33 cellular contexts compared by ENCODE assay signal in genomic region chr20:51668515-51668914, GRCh38.
"Had no signal": no experiment of that assay in that cellular context is flagged by ENCODE, and none has a peak within 500 bp of the region (broad histone marks: within the 10 kb centered on the region; RNA-seq: fewer than 3 reads in every experiment).

No MANE protein-coding gene starts in this region.

- H3K36me3 Mint-ChIP-seq: activated CD8-positive, alpha-beta memory T cell treated with anti-CD3 and anti-CD28 coated beads, Interleukin-2, amount 10 ng/mL, durations not matched to agents 7 days and 5 days; activated naive CD4-positive, alpha-beta T cell treated with anti-CD3 and anti-CD28 coated beads, Interleukin-2, amount 10 ng/mL, durations not matched to agents 7 days and 5 days; activated naive CD8-positive, alpha-beta T cell had no signal

- H3K9me3 Mint-ChIP-seq: activated B cell treated with CpG ODN at 0.5 μM for 24 hours; activated CD4-positive, alpha-beta memory T cell treated with anti-CD3 and anti-CD28 coated beads, Interleukin-2, amount 10 ng/mL, durations not matched to agents 7 days and 5 days; activated naive CD4-positive, alpha-beta T cell treated with anti-CD3 and anti-CD28 coated beads, Interleukin-2, amount 10 ng/mL, durations not matched to agents 7 days and 5 days; activated naive CD8-positive, alpha-beta T cell treated with anti-CD3 and anti-CD28 coated beads, Interleukin-2, amount 50 U/mL, for 24 hours had no signal

- DNase-seq: activated B cell treated with CpG ODN at 0.5 μM for 24 hours; activated CD4-positive, alpha-beta memory T cell treated with anti-CD3 and anti-CD28 coated beads, Interleukin-2, amount 10 ng/mL, durations not matched to agents 7 days and 5 days; activated CD4-positive, alpha-beta T cell treated with anti-CD3 and anti-CD28 coated beads for 4 hours; activated CD4-positive, alpha-beta T cell treated with anti-CD3 and anti-CD28 coated beads, Interleukin-2, amount 50 U/mL, for 1 hour; activated CD4-positive, CD25-positive, alpha-beta regulatory T cell treated with anti-CD3 and anti-CD28 coated beads, Interleukin-2, amount 50 U/mL, for 72 hours; activated CD8-positive, alpha-beta memory T cell treated with anti-CD3 and anti-CD28 coated beads for 24 hours; activated CD8-positive, alpha-beta memory T cell treated with anti-CD3 and anti-CD28 coated beads, Interleukin-2, amount 10 ng/mL, durations not matched to agents 7 days and 5 days; activated CD8-positive, alpha-beta memory T cell treated with anti-CD3 and anti-CD28 coated beads, Interleukin-2, amount 50 U/mL, for 48 hours; activated effector memory CD4-positive, alpha-beta T cell treated with Interleukin-2 at 50 U/mL for 16 hours; activated naive CD4-positive, alpha-beta T cell treated with anti-CD3 and anti-CD28 coated beads, Interleukin-2, amount 10 ng/mL, durations not matched to agents 7 days and 5 days; activated naive CD8-positive, alpha-beta T cell treated with anti-CD3 and anti-CD28 coated beads, Interleukin-2, amount 50 U/mL, for 24 hours; activated T-cell treated with anti-CD3 and anti-CD28 coated beads, Interleukin-2, amount 50 U/mL, for 48 hours; aorta; brain microvascular endothelial cell; central memory CD4-positive, alpha-beta T cell; Kasumi-1; KG1; MG63; NCI-H1048; NCI-H1105 treated with DMSO at 0.1 percent for 48 hours; NCI-H1436; NCI-H1694; NCI-H1930; NCI-H2081 treated with DMSO at 0.1 percent for 48 hours; NCI-H345; NCI-H524 treated with DMSO at 0.1 percent for 48 hours; PC-9; Right ventricle myocardium superior; SW 1271; T-helper 1 cell; T-helper 2 cell; T-helper 9 cell had no signal

- H3K27ac Mint-ChIP-seq: activated B cell treated with CpG ODN at 0.5 μM for 24 hours; activated CD4-positive, alpha-beta memory T cell treated with anti-CD3 and anti-CD28 coated beads, Interleukin-2, amount 10 ng/mL, durations not matched to agents 7 days and 5 days; activated CD8-positive, alpha-beta memory T cell treated with anti-CD3 and anti-CD28 coated beads, Interleukin-2, amount 10 ng/mL, durations not matched to agents 7 days and 5 days; activated naive CD4-positive, alpha-beta T cell treated with anti-CD3 and anti-CD28 coated beads, Interleukin-2, amount 10 ng/mL, durations not matched to agents 7 days and 5 days; activated naive CD8-positive, alpha-beta T cell; activated naive CD8-positive, alpha-beta T cell treated with anti-CD3 and anti-CD28 coated beads, Interleukin-2, amount 50 U/mL, for 24 hours had no signal

- H3K4me3 Mint-ChIP-seq: activated B cell treated with CpG ODN at 0.5 μM for 24 hours; activated CD4-positive, alpha-beta memory T cell treated with anti-CD3 and anti-CD28 coated beads, Interleukin-2, amount 10 ng/mL, durations not matched to agents 7 days and 5 days; activated CD8-positive, alpha-beta memory T cell treated with anti-CD3 and anti-CD28 coated beads, Interleukin-2, amount 10 ng/mL, durations not matched to agents 7 days and 5 days; activated naive CD4-positive, alpha-beta T cell treated with anti-CD3 and anti-CD28 coated beads, Interleukin-2, amount 10 ng/mL, durations not matched to agents 7 days and 5 days; activated naive CD8-positive, alpha-beta T cell; activated naive CD8-positive, alpha-beta T cell treated with anti-CD3 and anti-CD28 coated beads, Interleukin-2, amount 50 U/mL, for 24 hours had no signal

- H3K27me3 Mint-ChIP-seq: activated naive CD8-positive, alpha-beta T cell had no signal

- ATAC-seq: activated CD8-positive, alpha-beta memory T cell treated with anti-CD3 and anti-CD28 coated beads, Interleukin-2, amount 10 ng/mL, durations not matched to agents 7 days and 5 days; activated naive CD8-positive, alpha-beta T cell treated with anti-CD3 and anti-CD28 coated beads, Interleukin-2, amount 50 U/mL, for 24 hours had no signal
